In the genomic region with DNA sequence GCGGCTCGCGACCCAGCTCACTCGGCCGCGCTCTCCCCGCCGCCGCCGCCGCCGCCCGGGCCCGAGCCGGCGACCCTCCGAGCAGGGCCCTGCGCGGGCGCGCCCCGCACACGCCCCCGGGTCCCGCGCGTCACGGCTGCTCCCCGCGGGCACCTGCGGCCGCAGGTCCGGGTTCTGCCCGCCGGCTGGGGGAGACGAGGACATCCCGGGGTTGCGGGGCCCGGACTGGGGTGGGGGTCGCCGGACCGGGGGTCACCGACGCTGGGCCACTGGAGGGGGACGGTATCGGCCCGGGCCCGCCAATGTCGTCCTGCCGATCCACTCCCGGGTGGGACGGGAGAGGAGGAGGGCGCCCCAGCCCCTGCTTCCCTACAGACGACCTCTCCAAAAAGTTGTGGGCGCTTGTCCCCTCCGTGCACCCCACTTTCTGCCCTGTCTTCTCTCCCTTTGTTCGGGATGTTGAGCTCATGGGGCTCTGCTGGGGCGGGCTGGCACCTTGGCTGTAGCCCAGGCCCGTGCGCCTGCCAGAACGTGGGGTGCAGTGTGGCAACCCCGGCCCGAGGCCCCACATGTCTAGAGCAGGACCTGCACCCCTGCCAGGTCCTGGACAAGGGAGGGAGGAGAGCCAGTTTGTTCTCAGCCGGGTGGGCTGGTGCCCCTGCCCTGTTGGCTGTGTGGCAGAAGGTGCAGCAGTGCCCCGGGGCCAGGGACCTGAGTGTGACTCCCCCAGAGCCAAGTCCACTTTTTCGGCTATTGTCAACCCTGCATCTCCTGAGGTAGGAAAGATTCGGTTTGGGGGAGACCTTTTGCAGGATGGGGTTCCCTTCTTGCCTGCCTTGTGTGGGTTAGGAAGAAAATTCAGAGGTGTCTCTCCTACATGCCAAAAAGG, we compare ENCODE assay signal across 8 cellular contexts. TPM values are rescaled to one million over a fixed set of nuclear protein-coding genes. Genes with fewer than 3 reads are reported as not detected.
DNase-seq lines count a peak whose midpoint lies in the region; ATAC-seq and TF ChIP-seq lines count a peak whose summit lies in the region.

No MANE protein-coding gene starts in this region.

- H3K9me3 ChIP-seq in NT2/D1 (ENCODE audit: insufficient read depth, low read length) (no peaks in the 10 kb centered on the region), mucosa of descending colon (no peaks in the 10 kb centered on the region)

- H3K9ac ChIP-seq in NT2/D1 (ENCODE audit: insufficient read length, low read depth): peak overlapping the region; percentile 79

- peaks cover 29% of the 10 kb centered on the region for H3K4me1 ChIP-seq in NT2/D1 (ENCODE audit: insufficient read depth, insufficient read length)
- peaks cover 67% of the 10 kb centered on the region for H3K4me1 ChIP-seq in mucosa of descending colon (ENCODE audit: low read depth)

- no peak for TF ChIP-seq CTCF in choroid plexus epithelial cell (conservative IDR thresholded peaks at IDR 0.05; ENCODE audit: low read depth, low read length)
- TF ChIP-seq CTCF in mucosa of descending colon (IDR thresholded peaks at IDR 0.05): no peak

- peak; percentile 20 for ATAC-seq in GM18502 (IDR thresholded peaks at IDR 0.05; ENCODE audit: poor library complexity, unreplicated experiment)
- ATAC-seq in mucosa of descending colon: no peak

- DNase-seq in NT2/D1 (ENCODE audit: low read depth, low spot score) (no peak), choroid plexus epithelial cell (ENCODE audit: low read depth) (no peak), mucosa of descending colon (peak in 1 of 3 donors; percentile 62), posterior vena cava (ENCODE audit: low spot score) (no peak), NOMO-1 (lab: John Stamatoyannopoulos, UW; ENCODE audit: unreplicated experiment in 2 of 2) (no peak), A172 (ENCODE audit: low spot score) (no peak), NCI-H2029 treated with DMSO at 0.1 percent for 48 hours (lab: John Stamatoyannopoulos, UW) (no peak)

- H3K4me3 ChIP-seq in NT2/D1 (ENCODE audit: insufficient read length, low read depth) (peak overlapping the region; percentile 59), choroid plexus epithelial cell (ENCODE audit: low read depth, low read length) (peak overlapping the region; percentile 65), mucosa of descending colon (peak overlapping the region; percentile 74)

- H3K36me3 ChIP-seq in NT2/D1 (ENCODE audit: insufficient read depth, insufficient read length, low read length): no peaks in the 10 kb centered on the region
- H3K36me3 ChIP-seq in mucosa of descending colon (ENCODE audit: low read depth): no peaks in the 10 kb centered on the region

- H3K27me3 ChIP-seq in NT2/D1 (ENCODE audit: insufficient read depth, insufficient read length): peaks cover 5% of the 10 kb centered on the region

- intact Hi-C loops in mucosa of descending colon (cut with DNase I, micrococcal nuclease) (no loop called here), posterior vena cava (cut with DNase I) (no loop called here)

RNA-seq across cellular contexts. Expression of a gene that starts 40.2 kb away (rescaled TPM):
- total RNA-seq in mucosa of descending colon: 1 to 10 TPM; 1.9 to 4.2 (median 2.5) TPM
- 1 to 10 TPM; 2.6 to 2.8 TPM for total RNA-seq in posterior vena cava
- 16.7 and 19.6 TPM in 2 replicates for total RNA-seq in A172 (2014; rRNA removed; shearing (Covaris generic))

RNA-seq across cellular contexts. Expression of a gene that starts 42.6 kb away (rescaled TPM):
- total RNA-seq in mucosa of descending colon (100 to 1,000 TPM; 114 to 203 (median 197) TPM), posterior vena cava (10 to 100 TPM; 15.9 to 18.6 TPM)
- total RNA-seq in A172 (2014; rRNA removed; shearing (Covaris generic)): 12.9 and 106 TPM in 2 replicates
